Comparison of ENCODE assay signal across 31 cellular contexts in genomic region chr6:165854061-165854862, GRCh38.
DNase-seq lines count a peak whose midpoint lies in the region; ATAC-seq, FAIRE-seq and TF ChIP-seq lines count a peak whose summit lies in the region.
"Had no signal": no experiment of that assay in that cellular context is flagged by ENCODE, and none has a peak within 500 bp of the region (broad histone marks: within the 10 kb centered on the region; RNA-seq: fewer than 3 reads in every experiment).

No MANE protein-coding gene starts in this region.

- 37% methylated on average over 30 of the region's 67 CpGs; no CpG with 5 or more reads in 1 of the 2 experiments for WGBS in IMR-90 (ENCODE audit: extremely low coverage in 2 of 2, insufficient read length in 1 of 2), 2 experiments
- 17% methylated on average over 14 of the region's 67 CpGs for WGBS in esophagus muscularis mucosa
- 24% methylated on average over 40 of the region's 67 CpGs for WGBS in HepG2 (ENCODE audit: low lambda C conversion rate)
- 7 to 18% methylated on average over 21 to 41 of the region's 67 CpGs for WGBS in testis, 2 donors

- CTCF ChIA-PET in IMR-90 (lab: Yijun Ruan, JAX) (no interaction called here), HepG2 (lab: Yijun Ruan, JAX; ENCODE audit: low intra/inter-chr PET ratio, low total read pairs) (no interaction called here)

- no peak overlapping the region for H4K8ac ChIP-seq in IMR-90 (ENCODE audit: low read depth in 2 of 2, low read length in 2 of 2)

- no peaks in the 10 kb centered on the region for H3K79me2 ChIP-seq in HepG2 (ENCODE audit: insufficient read depth, low read length)

- POLR2A ChIA-PET in IMR-90 (lab: Charles Lee; ENCODE audit: unreplicated experiment) (no interaction called here), HepG2 (lab: Yijun Ruan, JAX) (no interaction called here)

- no peak for TF ChIP-seq CTCF in IMR-90 (conservative IDR thresholded peaks at IDR 0.05; ENCODE audit: low read depth, low read length)
- no peak for TF ChIP-seq CTCF in esophagus muscularis mucosa (IDR thresholded peaks at IDR 0.05)
- TF ChIP-seq CTCF in HepG2 (CRISPR knock-in tag; IDR thresholded peaks at IDR 0.05), result no peak
- TF ChIP-seq CTCF in testis (IDR thresholded peaks at IDR 0.05), result no peak

- no peak overlapping the region for H2BK15ac ChIP-seq in IMR-90 (ENCODE audit: low read depth, low read length)

- no peak overlapping the region for H2BK5ac ChIP-seq in IMR-90 (ENCODE audit: low read depth, low read length, poor library complexity, severe bottlenecking)

- H3K27me3 ChIP-seq in IMR-90 (ENCODE audit: control insufficient read depth, insufficient read depth, low read length), result no peaks in the 10 kb centered on the region
- peaks cover 0 to 33% (median 16%) of the 10 kb centered on the region in 4 donors for H3K27me3 ChIP-seq in esophagus muscularis mucosa
- H3K27me3 ChIP-seq in HepG2 (ENCODE audit: control insufficient read depth in 1 of 2, insufficient read depth in 2 of 2, low read length in 2 of 2), result peaks cover 6 to 50% of the 10 kb centered on the region in 2 experiments; a peak in 4 of 5 replicates
- no peaks in the 10 kb centered on the region for H3K27me3 ChIP-seq in testis
- H3K27me3 ChIP-seq: MG63 had no signal

- no peaks in the 10 kb centered on the region for H3K9me1 ChIP-seq in IMR-90 (ENCODE audit: insufficient read depth, low read length)

- no peaks in the 10 kb centered on the region for H3K79me1 ChIP-seq in IMR-90 (ENCODE audit: low read depth in 1 of 2, low read length in 2 of 2)

- H2BK120ac ChIP-seq in IMR-90 (ENCODE audit: low read depth, low read length), result no peak overlapping the region

- intact Hi-C loops in IMR-90 (cut with micrococcal nuclease) (no loop called here), esophagus muscularis mucosa (cut with DNase I) (loop anchor here (5.0 kb wide), 1 partner anchor 412 kb away; no protein-coding TSS in a partner anchor), HepG2 (cut with micrococcal nuclease; ENCODE audit: unreplicated experiment) (no loop called here), testis (cut with DNase I; ENCODE audit: low total_unique reads) (no loop called here)

- H2BK20ac ChIP-seq in IMR-90 (ENCODE audit: low read depth, low read length), result no peak overlapping the region

- TF ChIP-seq POLR2A in IMR-90 (IDR thresholded peaks at IDR 0.05; ENCODE audit: low read depth, low read length), result no peak
- no peak for TF ChIP-seq POLR2A in esophagus muscularis mucosa (IDR thresholded peaks at IDR 0.05; ENCODE audit: low read depth)
- TF ChIP-seq POLR2A in HepG2 (IDR thresholded peaks at IDR 0.05; ENCODE audit: insufficient read depth in 1 of 2, low read depth in 2 of 2, low read length in 2 of 2), result no peak
- TF ChIP-seq POLR2A in testis (IDR thresholded peaks at IDR 0.05), result no peak

- no peak overlapping the region for H3K18ac ChIP-seq in IMR-90 (ENCODE audit: low read depth, low read length)

- H3K4me1 ChIP-seq in IMR-90 (ENCODE audit: control insufficient read depth, insufficient read depth, low read length), result peaks cover 11% of the 10 kb centered on the region
- peaks cover 8 to 28% (median 18%) of the 10 kb centered on the region in 4 donors for H3K4me1 ChIP-seq in esophagus muscularis mucosa
- H3K4me1 ChIP-seq in HepG2 (ENCODE audit: insufficient read depth, low read length), result no peaks in the 10 kb centered on the region
- peaks cover 4% of the 10 kb centered on the region for H3K4me1 ChIP-seq in testis
- H3K4me1 ChIP-seq: Peyer's patch had no signal

- no peak for TF ChIP-seq EP300 in esophagus muscularis mucosa (IDR thresholded peaks at IDR 0.05)
- TF ChIP-seq EP300 in HepG2 (IDR thresholded peaks at IDR 0.05; ENCODE audit: low read depth in 2 of 2, low read length in 2 of 2), result no peak
- no peak for TF ChIP-seq EP300 in HepG2 (CRISPR knock-in tag; IDR thresholded peaks at IDR 0.05; ENCODE audit: borderline replicate concordance)

- H3K9me3 ChIP-seq in IMR-90 (ENCODE audit: control insufficient read depth, insufficient read depth, low read length), result no peaks in the 10 kb centered on the region
- no peaks in the 10 kb centered on the region for H3K9me3 ChIP-seq in esophagus muscularis mucosa
- no peaks in the 10 kb centered on the region for H3K9me3 ChIP-seq in HepG2 (ENCODE audit: low read length)
- no peaks in the 10 kb centered on the region for H3K9me3 ChIP-seq in testis
- H3K9me3 ChIP-seq: MG63, Peyer's patch, right atrium auricular region had no signal

- no peak overlapping the region for H4K5ac ChIP-seq in IMR-90 (ENCODE audit: low read depth, low read length)

- no peak overlapping the region for H3K27ac ChIP-seq in IMR-90 (ENCODE audit: insufficient read depth, low read length)
- H3K27ac ChIP-seq in esophagus muscularis mucosa (replicated peaks in 1 of 4), result no peak overlapping the region
- H3K27ac ChIP-seq in HepG2 (ENCODE audit: extremely low read length, insufficient read depth, low read length), result no peak overlapping the region
- H3K27ac ChIP-seq in testis, result no peak overlapping the region
- H3K27ac ChIP-seq: C4-2B, epithelial cell of prostate, Peyer's patch, right atrium auricular region, WERI-Rb-1 had no signal

- no peak for FAIRE-seq in HepG2 (lab: Jason Lieb, UNC)
- FAIRE-seq: D721Med, GM12891 had no signal

- dilution Hi-C loops in IMR-90 (cut with HindIII; ENCODE audit: low sequenced_read_pairs, unreplicated experiment), result no loop called here

- H3K9ac ChIP-seq in IMR-90 (ENCODE audit: low read depth, low read length), result no peak overlapping the region
- H3K9ac ChIP-seq in HepG2 (ENCODE audit: insufficient read depth, low read depth, low read length), result no peak overlapping the region

- no peak overlapping the region for H3K14ac ChIP-seq in IMR-90 (replicated peaks; ENCODE audit: low read depth, low read length)

- BruUV-seq in IMR-90 (replicated peaks; lab: Mats Ljungman, UMichigan) (no TSS peak), HepG2 (replicated peaks; lab: Mats Ljungman, UMichigan) (no TSS peak)

- H2AFZ ChIP-seq in IMR-90 (replicated peaks; ENCODE audit: low read length, poor library complexity) (peak overlapping the region; percentile 10), HepG2 (ENCODE audit: low read length) (no peak overlapping the region)

- no peak overlapping the region for H2AK9ac ChIP-seq in IMR-90 (replicated peaks; ENCODE audit: low read depth, low read length, poor library complexity)

- no peak for TF ChIP-seq RAD21 in IMR-90 (IDR thresholded peaks at IDR 0.05; ENCODE audit: low read length)
- no peak for TF ChIP-seq RAD21 in HepG2 (CRISPR knock-in tag; IDR thresholded peaks at IDR 0.05)

- H2AK5ac ChIP-seq in IMR-90 (ENCODE audit: low read depth, low read length), result no peak overlapping the region

- in situ Hi-C loops in IMR-90 (cut with MboI; ENCODE audit: low sequenced_read_pairs) (loop anchor here (5.0 to 10.0 kb wide), 2 partner anchors 129 to 417 kb away; no protein-coding TSS in a partner anchor), HepG2 (cut with HindIII; ENCODE audit: extremely low pct_ligation_motif_present, low pct_unique_long_range_greater_than_20kb) (loop anchor here (5.0 kb wide), 1 partner anchor 122 kb away; no protein-coding TSS in a partner anchor)

- no peak overlapping the region for H4K91ac ChIP-seq in IMR-90 (ENCODE audit: insufficient read depth, low read depth, low read length)

- H3K56ac ChIP-seq in IMR-90 (ENCODE audit: extremely low read depth, insufficient read depth, low read length), result no peak overlapping the region

- H3K23ac ChIP-seq in IMR-90 (ENCODE audit: low read depth, low read length), result no peak overlapping the region

- H4K20me1 ChIP-seq in IMR-90 (ENCODE audit: insufficient read depth, low read length), result no peaks in the 10 kb centered on the region
- H4K20me1 ChIP-seq in HepG2 (ENCODE audit: insufficient read depth, low read length), result no peaks in the 10 kb centered on the region

- no peak overlapping the region for H3K4ac ChIP-seq in IMR-90 (ENCODE audit: low read depth, low read length)

- H3K4me2 ChIP-seq in IMR-90 (ENCODE audit: low read depth, low read length) (no peak overlapping the region), HepG2 (ENCODE audit: low read depth, low read length) (no peak overlapping the region)

- ATAC-seq in IMR-90 (ENCODE audit: low read depth) (no peak), HepG2 (peak; percentile 17; the same call in 2 of the 3 replicates), HG03175 (IDR thresholded peaks at IDR 0.05; ENCODE audit: unreplicated experiment) (no peak)
- ATAC-seq: activated T-cell treated with anti-CD3 and anti-CD28 coated beads, Interleukin-2, amount 50 U/mL, for 72 hours; naive thymus-derived CD8-positive, alpha-beta T cell; stimulated activated effector memory CD8-positive, alpha-beta T cell treated with anti-CD3 and anti-CD28 coated beads, Interleukin-12 subunit alpha, Interleukin-12 subunit beta, amount 100 ng/mL, for 72 hours had no signal

- H3K4me3 ChIP-seq in IMR-90 (ENCODE audit: insufficient read depth, low read depth, low read length), result no peak overlapping the region
- H3K4me3 ChIP-seq in esophagus muscularis mucosa, result peak overlapping the region in 3 of 4 donors; percentile 24 to 28 (median 27)
- H3K4me3 ChIP-seq in HepG2 (replicated peaks in 1 of 3; ENCODE audit: insufficient read depth in 1 of 3, low read depth in 2 of 3, low read length in 3 of 3), result no peak overlapping the region
- peak overlapping the region; percentile 8 to 12 for H3K4me3 ChIP-seq in testis
- H3K4me3 ChIP-seq: MG63, Peyer's patch, right atrium auricular region had no signal

- peaks cover 4% of the 10 kb centered on the region; the same call in 1 of the 2 replicates for H3K36me3 ChIP-seq in IMR-90 (ENCODE audit: control insufficient read depth, insufficient read depth, low read length)
- H3K36me3 ChIP-seq in esophagus muscularis mucosa, result no peaks in the 10 kb centered on the region
- H3K36me3 ChIP-seq in HepG2 (replicated peaks in 1 of 2; ENCODE audit: control insufficient read depth in 1 of 2, insufficient read depth in 2 of 2, low read length in 2 of 2), result no peaks in the 10 kb centered on the region
- H3K36me3 ChIP-seq in testis (ENCODE audit: low read depth, missing control alignments), result no peaks in the 10 kb centered on the region
- H3K36me3 ChIP-seq: MG63, Peyer's patch, right atrium auricular region, WERI-Rb-1 had no signal

- no peak for DNase-seq in IMR-90
- peak; percentile 83 for DNase-seq in esophagus muscularis mucosa (ENCODE audit: extremely low spot score)
- DNase-seq in HepG2 (ENCODE audit: low spot score), result no peak
- no peak for DNase-seq in testis
- no peak for DNase-seq in DMS 273 (lab: John Stamatoyannopoulos, UW; ENCODE audit: unreplicated experiment)
- DNase-seq in midbrain (lab: John Stamatoyannopoulos, UW), result no peak
- DNase-seq: activated CD4-positive, alpha-beta T cell treated with anti-CD3 and anti-CD28 coated beads, Interleukin-2, amount 50 U/mL, for 1 hour; activated naive CD4-positive, alpha-beta T cell; activated T-cell treated with anti-CD3 and anti-CD28 coated beads, Interleukin-2, amount 50 U/mL, for 72 hours; cerebellar nuclear complex; head of caudate nucleus; KBM-7; MG63; naive thymus-derived CD8-positive, alpha-beta T cell; NCI-H1105 treated with DMSO at 0.1 percent for 48 hours; NCI-H2107; NCI-H748 treated with DMSO at 0.1 percent for 48 hours; Peyer's patch; SIG-M5; stimulated activated CD4-positive, alpha-beta T cell treated with anti-CD3 and anti-CD28 coated beads, Interleukin-12 subunit alpha, Interleukin-12 subunit beta, amount 100 ng/mL, for 4 hours; stimulated activated CD4-positive, alpha-beta T cell treated with anti-CD3 and anti-CD28 coated beads, Interleukin-4, amount 100 ng/mL, for 24 hours; SW 1271; T1000; WERI-Rb-1 had no signal

Comparison
In these comparisons a context has a peak if more than half of its experiments do, and no peak if none do; other contexts are left out.
1. H3K4me3 ChIP-seq: peak in esophagus muscularis mucosa (3 of 4) and testis (2 of 2); none in IMR-90 (single experiment) and HepG2 (0 of 3).